Comparison of ENCODE assay signal across 2 cellular contexts in the genomic region with DNA sequence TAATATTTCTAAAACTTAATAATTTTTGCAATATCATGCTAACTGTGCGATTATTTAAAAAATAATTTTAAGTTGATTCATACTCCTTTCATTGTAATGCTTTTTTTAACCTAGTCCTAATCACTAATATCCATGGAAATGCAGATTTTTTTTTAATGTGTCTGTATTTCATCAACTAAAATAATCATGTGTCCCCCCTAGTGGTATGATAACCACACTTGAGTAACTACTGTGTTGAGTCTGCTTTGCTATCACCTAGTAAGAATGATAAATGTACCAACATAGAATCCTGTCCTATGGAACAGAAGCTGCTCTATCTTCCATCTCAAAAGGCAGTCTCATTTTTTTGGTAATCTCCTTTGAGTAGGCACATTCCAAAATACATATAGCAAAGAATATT.
TF ChIP-seq lines count a peak whose summit lies in the region.

No MANE protein-coding gene starts in this region.

TF ChIP-seq in SK-N-SH, 30 proteins besides CTCF, POLR2A, EP300 and RAD21 (continued from another document):
- TF ChIP-seq, protein P1, sequence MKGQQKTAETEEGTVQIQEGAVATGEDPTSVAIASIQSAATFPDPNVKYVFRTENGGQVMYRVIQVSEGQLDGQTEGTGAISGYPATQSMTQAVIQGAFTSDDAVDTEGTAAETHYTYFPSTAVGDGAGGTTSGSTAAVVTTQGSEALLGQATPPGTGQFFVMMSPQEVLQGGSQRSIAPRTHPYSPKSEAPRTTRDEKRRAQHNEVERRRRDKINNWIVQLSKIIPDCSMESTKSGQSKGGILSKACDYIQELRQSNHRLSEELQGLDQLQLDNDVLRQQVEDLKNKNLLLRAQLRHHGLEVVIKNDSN (IDR thresholded peaks at IDR 0.05; ENCODE audit: borderline replicate concordance, low read depth), result no peak
- TF ChIP-seq JUND (IDR thresholded peaks at IDR 0.05) (no peak), FOXM1 (IDR thresholded peaks at IDR 0.05; ENCODE audit: low read depth) (no peak), CHD2 (IDR thresholded peaks at IDR 0.05; ENCODE audit: low read length, partially characterized antibody) (no peak), RXRA (IDR thresholded peaks at IDR 0.05; ENCODE audit: borderline replicate concordance, low read depth) (no peak), ELF1 (IDR thresholded peaks at IDR 0.05) (no peak), NRF1 (IDR thresholded peaks at IDR 0.05; ENCODE audit: low read depth, low read length) (no peak), NFIC (IDR thresholded peaks at IDR 0.05; ENCODE audit: borderline replicate concordance) (no peak), TCF12 (IDR thresholded peaks at IDR 0.05) (no peak)
- TF ChIP-seq, protein P2, sequence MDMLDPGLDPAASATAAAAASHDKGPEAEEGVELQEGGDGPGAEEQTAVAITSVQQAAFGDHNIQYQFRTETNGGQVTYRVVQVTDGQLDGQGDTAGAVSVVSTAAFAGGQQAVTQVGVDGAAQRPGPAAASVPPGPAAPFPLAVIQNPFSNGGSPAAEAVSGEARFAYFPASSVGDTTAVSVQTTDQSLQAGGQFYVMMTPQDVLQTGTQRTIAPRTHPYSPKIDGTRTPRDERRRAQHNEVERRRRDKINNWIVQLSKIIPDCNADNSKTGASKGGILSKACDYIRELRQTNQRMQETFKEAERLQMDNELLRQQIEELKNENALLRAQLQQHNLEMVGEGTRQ (IDR thresholded peaks at IDR 0.05; ENCODE audit: borderline replicate concordance, low read depth, low read length), result no peak
- TF ChIP-seq, protein P3, sequence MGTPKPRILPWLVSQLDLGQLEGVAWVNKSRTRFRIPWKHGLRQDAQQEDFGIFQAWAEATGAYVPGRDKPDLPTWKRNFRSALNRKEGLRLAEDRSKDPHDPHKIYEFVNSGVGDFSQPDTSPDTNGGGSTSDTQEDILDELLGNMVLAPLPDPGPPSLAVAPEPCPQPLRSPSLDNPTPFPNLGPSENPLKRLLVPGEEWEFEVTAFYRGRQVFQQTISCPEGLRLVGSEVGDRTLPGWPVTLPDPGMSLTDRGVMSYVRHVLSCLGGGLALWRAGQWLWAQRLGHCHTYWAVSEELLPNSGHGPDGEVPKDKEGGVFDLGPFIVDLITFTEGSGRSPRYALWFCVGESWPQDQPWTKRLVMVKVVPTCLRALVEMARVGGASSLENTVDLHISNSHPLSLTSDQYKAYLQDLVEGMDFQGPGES (IDR thresholded peaks at IDR 0.05; ENCODE audit: low read depth, low read length), result no peak
- TF ChIP-seq, protein P4, sequence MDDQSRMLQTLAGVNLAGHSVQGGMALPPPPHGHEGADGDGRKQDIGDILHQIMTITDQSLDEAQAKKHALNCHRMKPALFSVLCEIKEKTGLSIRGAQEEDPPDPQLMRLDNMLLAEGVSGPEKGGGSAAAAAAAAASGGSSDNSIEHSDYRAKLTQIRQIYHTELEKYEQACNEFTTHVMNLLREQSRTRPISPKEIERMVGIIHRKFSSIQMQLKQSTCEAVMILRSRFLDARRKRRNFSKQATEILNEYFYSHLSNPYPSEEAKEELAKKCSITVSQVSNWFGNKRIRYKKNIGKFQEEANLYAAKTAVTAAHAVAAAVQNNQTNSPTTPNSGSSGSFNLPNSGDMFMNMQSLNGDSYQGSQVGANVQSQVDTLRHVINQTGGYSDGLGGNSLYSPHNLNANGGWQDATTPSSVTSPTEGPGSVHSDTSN (IDR thresholded peaks at IDR 0.05), result no peak

TF ChIP-seq in SK-N-SH treated with all-trans-retinoic acid at 6 μM for 48 hours, 23 proteins besides CTCF, POLR2A, EP300 and RAD21 (continued from another document):
- no peak for TF ChIP-seq PPARA (CRISPR knock-in tag; IDR thresholded peaks at IDR 0.05; ENCODE audit: borderline replicate concordance)
- TF ChIP-seq SNAI2 (CRISPR knock-in tag; IDR thresholded peaks at IDR 0.05), result no peak
- TF ChIP-seq ISL1 (CRISPR knock-in tag; IDR thresholded peaks at IDR 0.05), result no peak
- TF ChIP-seq, protein P5, sequence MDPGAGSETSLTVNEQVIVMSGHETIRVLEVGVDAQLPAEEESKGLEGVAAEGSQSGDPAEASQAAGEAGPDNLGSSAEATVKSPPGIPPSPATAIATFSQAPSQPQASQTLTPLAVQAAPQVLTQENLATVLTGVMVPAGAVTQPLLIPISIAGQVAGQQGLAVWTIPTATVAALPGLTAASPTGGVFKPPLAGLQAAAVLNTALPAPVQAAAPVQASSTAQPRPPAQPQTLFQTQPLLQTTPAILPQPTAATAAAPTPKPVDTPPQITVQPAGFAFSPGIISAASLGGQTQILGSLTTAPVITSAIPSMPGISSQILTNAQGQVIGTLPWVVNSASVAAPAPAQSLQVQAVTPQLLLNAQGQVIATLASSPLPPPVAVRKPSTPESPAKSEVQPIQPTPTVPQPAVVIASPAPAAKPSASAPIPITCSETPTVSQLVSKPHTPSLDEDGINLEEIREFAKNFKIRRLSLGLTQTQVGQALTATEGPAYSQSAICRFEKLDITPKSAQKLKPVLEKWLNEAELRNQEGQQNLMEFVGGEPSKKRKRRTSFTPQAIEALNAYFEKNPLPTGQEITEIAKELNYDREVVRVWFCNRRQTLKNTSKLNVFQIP (CRISPR knock-in tag; IDR thresholded peaks at IDR 0.05; ENCODE audit: borderline replicate concordance, low read depth), result no peak
- TF ChIP-seq GLIS3 (CRISPR knock-in tag; IDR thresholded peaks at IDR 0.05), result no peak
